Comparison of ENCODE assay signal across 8 cellular contexts in genomic region chr19:10864538-10864899, GRCh38. TPM values are rescaled to one million over a fixed set of nuclear protein-coding genes. Genes with fewer than 3 reads are reported as not detected.
A peak's percentile ranks its signal among the peaks of the same experiment; 100 is the strongest.
DNase-seq lines count a peak whose midpoint lies in the region; ATAC-seq, FAIRE-seq and TF ChIP-seq lines count a peak whose summit lies in the region.

No MANE protein-coding gene starts in this region.

- DNase-seq in AG20443 (ENCODE audit: low spot score), result peak; percentile 91
- DNase-seq in H54 (ENCODE audit: insufficient read length, low spot score), result peak; percentile 89
- peak; percentile 45 for DNase-seq in NCI-H2227 treated with DMSO at 0.1 percent for 48 hours (lab: John Stamatoyannopoulos, UW)
- DNase-seq in activated CD4-positive, CD25-positive, alpha-beta regulatory T cell (lab: John Stamatoyannopoulos, UW), result peak; percentile 52 to 80 (median 64)
- peak in 56 of 61 donors; percentile 13 to 84 (median 66) for DNase-seq in caudate nucleus (lab: John Stamatoyannopoulos, UW)
- peak; percentile 74 to 91 for DNase-seq in left colon
- DNase-seq in stimulated activated CD4-positive, alpha-beta T cell treated with anti-CD3 and anti-CD28 coated beads, Interleukin-1b, Interleukin-23, amount 100 ng/mL, for 48 hours, result peak; percentile 83

- no peak for FAIRE-seq in H54 (lab: Jason Lieb, UNC)

- TF ChIP-seq POLR2A in H54 (IDR thresholded peaks at IDR 0.05; ENCODE audit: low read depth, low read length), result no peak

- ATAC-seq in left colon (peak; percentile 82), HG03280 (IDR thresholded peaks at IDR 0.05; ENCODE audit: unreplicated experiment) (no peak)

- intact Hi-C loops in left colon (cut with DNase I, micrococcal nuclease), result no loop called here

- no peak overlapping the region for H3K27ac ChIP-seq in caudate nucleus (ENCODE audit: low read depth, low read length)

RNA-seq across cellular contexts. Expression of gene CARM1, which starts 6.8 kb away (rescaled TPM):
- 10 to 100 TPM; 48.3 to 58.3 TPM for total RNA-seq in left colon

RNA-seq across cellular contexts. Expression of gene C19orf38, which starts 16.3 kb away (rescaled TPM):
- under 1 TPM; 0.49 to 0.98 TPM for total RNA-seq in left colon

RNA-seq across cellular contexts. Expression of gene TMED1, which starts 28.5 kb away (rescaled TPM):
- 10 to 100 TPM; 16.9 to 19.5 TPM for total RNA-seq in left colon
